In genomic region chr20:37453288-37453687, GRCh38 we compare ENCODE assay signal across 19 cellular contexts.
"Had no signal": no experiment of that assay in that cellular context is flagged by ENCODE, and none has a peak within 500 bp of the region (broad histone marks: within the 10 kb centered on the region; RNA-seq: fewer than 3 reads in every experiment).

No MANE protein-coding gene starts in this region.

- FAIRE-seq: small intestine had no signal

- H3K4me1 ChIP-seq: breast epithelium, esophagus squamous epithelium, heart right ventricle, sigmoid colon, uterus had no signal

- ATAC-seq: activated CD8-positive, alpha-beta T cell treated with anti-CD3 and anti-CD28 coated beads for 36 hours; activated naive CD4-positive, alpha-beta T cell treated with anti-CD3 and anti-CD28 coated beads, Interleukin-2, amount 50 U/mL, for 72 hours; activated T-cell treated with anti-CD3 and anti-CD28 coated beads, Interleukin-2, amount 50 U/mL, for 4 hours; heart right ventricle; left ventricle myocardium superior; stimulated activated effector memory CD8-positive, alpha-beta T cell treated with anti-CD3 and anti-CD28 coated beads, Interleukin-12 subunit alpha, Interleukin-12 subunit beta, amount 100 ng/mL, for 72 hours; T-helper 17 cell had no signal

- DNase-seq: activated CD4-positive, alpha-beta T cell treated with anti-CD3 and anti-CD28 coated beads, Interleukin-2, amount 10 ng/mL, durations not matched to agents 7 days and 5 days; activated CD4-positive, CD25-positive, alpha-beta regulatory T cell treated with anti-CD3 and anti-CD28 coated beads, Interleukin-2, amount 50 U/mL, for 72 hours; activated CD8-positive, alpha-beta T cell treated with anti-CD3 and anti-CD28 coated beads for 36 hours; activated T-cell treated with anti-CD3 and anti-CD28 coated beads, Interleukin-2, amount 50 U/mL, for 4 hours; esophagus squamous epithelium; foreskin melanocyte; heart right ventricle; left ventricle myocardium superior; small intestine; stimulated activated CD4-positive, alpha-beta T cell treated with anti-CD3 and anti-CD28 coated beads, Interleukin-4, amount 100 ng/mL, for 24 hours; T-helper 17 cell; trophoblast cell; uterus had no signal

- H3K4me3 ChIP-seq: breast epithelium, esophagus squamous epithelium, heart right ventricle, sigmoid colon, thoracic aorta, uterus had no signal

- H3K27ac ChIP-seq: breast epithelium, epithelial cell of prostate, esophagus squamous epithelium, heart right ventricle, sigmoid colon, thoracic aorta, uterus had no signal
